Comparison of ENCODE assay signal across 1 cellular context in the genomic region with DNA sequence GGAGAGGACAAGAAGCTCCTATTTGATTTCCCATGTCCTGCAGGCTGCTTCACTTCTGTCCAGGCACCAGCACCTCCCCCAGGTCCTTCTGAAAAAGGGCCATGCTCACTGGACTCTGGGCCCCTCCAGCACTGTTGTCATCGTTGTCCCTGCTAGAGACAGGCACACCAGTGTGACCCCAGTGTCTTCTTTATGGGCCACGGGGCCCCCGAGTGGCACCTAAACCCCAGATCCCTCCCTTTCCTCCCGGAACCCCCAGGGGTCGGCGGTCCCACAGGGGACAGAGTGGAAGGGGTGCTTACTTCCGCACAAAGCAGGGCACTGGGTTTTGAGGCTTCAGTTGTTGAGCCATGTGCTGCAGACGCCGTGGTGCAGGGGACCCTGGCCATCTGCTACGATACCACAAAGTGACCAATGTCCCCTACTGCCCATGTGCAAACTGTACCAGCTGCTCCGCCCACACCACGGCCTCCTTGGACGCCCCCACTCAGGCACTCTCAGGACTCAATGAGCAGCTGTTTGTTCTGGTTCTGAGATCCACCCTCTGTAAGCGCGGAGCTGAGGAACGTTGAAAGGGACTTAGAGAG. TPM values are rescaled to one million over a fixed set of nuclear protein-coding genes. Genes with fewer than 3 reads are reported as not detected.
"Had no signal": no experiment of that assay in that cellular context is flagged by ENCODE, and none has a peak within 500 bp of the region (broad histone marks: within the 10 kb centered on the region; RNA-seq: fewer than 3 reads in every experiment).

No MANE protein-coding gene starts in this region.

RNA-seq across cellular contexts. Expression of gene LGALS9, which starts 24.6 kb away (rescaled TPM):
- total RNA-seq: SK-MEL-5 had no signal
